22 cellular contexts compared by ENCODE assay signal in the genomic region with DNA sequence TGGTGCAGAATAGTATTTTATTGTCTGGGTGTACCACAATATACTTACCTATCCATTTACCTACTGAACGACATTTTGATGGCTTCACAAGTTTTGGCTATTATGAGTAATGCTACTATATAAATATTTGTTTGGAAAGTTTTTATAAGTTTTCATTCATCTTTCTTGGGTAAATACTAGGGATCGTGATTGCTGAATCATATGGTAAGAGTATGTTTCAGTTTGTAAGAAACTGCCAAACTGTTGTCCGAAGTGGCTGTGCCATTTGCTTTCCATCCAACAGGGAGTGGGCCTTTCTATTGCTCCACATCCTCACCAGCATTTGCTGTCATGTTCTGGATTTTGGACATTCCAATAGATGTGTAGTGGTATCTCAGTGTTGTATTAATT.
DNase-seq lines count a peak whose midpoint lies in the region; ATAC-seq, FAIRE-seq and TF ChIP-seq lines count a peak whose summit lies in the region.
"Had no signal": no experiment of that assay in that cellular context is flagged by ENCODE, and none has a peak within 500 bp of the region (broad histone marks: within the 10 kb centered on the region; RNA-seq: fewer than 3 reads in every experiment).

No MANE protein-coding gene starts in this region.

- no peak overlapping the region for H2AK9ac ChIP-seq in IMR-90 (replicated peaks; ENCODE audit: low read depth, low read length, poor library complexity)

- dilution Hi-C loops in IMR-90 (cut with HindIII; ENCODE audit: low sequenced_read_pairs, unreplicated experiment), result no loop called here

- H3K4me2 ChIP-seq in A549, result peak overlapping the region; percentile 56
- H3K4me2 ChIP-seq in IMR-90 (ENCODE audit: low read depth, low read length), result peak overlapping the region; percentile 66; the same call in 1 of the 2 replicates

- H3K4ac ChIP-seq in IMR-90 (ENCODE audit: low read depth, low read length), result no peak overlapping the region

- H3K9me1 ChIP-seq in IMR-90 (ENCODE audit: insufficient read depth, low read length), result peaks cover 11% of the 10 kb centered on the region; the same call in 1 of the 2 replicates

- in situ Hi-C loops in IMR-90 (cut with MboI; ENCODE audit: low sequenced_read_pairs), result no loop called here

- no peak overlapping the region for H2BK20ac ChIP-seq in IMR-90 (ENCODE audit: low read depth, low read length)

- H2AK5ac ChIP-seq in IMR-90 (ENCODE audit: low read depth, low read length), result no peak overlapping the region

- DNase-seq in A549 (ENCODE audit: low read depth in 1 of 2, low spot score in 1 of 2) (peak in 1 of 2 experiments; percentile 13), IMR-90 (no peak), RWPE2 (ENCODE audit: low spot score) (no peak), KG1 (lab: John Stamatoyannopoulos, UW) (no peak)
- DNase-seq in stimulated activated CD4-positive, alpha-beta T cell treated with anti-CD3 and anti-CD28 coated beads, Interleukin-1b, Interleukin-23, amount 100 ng/mL, for 48 hours, result no peak
- DNase-seq: BE2C; CD4-positive, CD25-positive, alpha-beta regulatory T cell; COR-L47; GF-D8; HFFc6; Kasumi-1; NCI-H1417; NCI-H187; NCI-H345; NCI-H524 treated with DMSO at 0.1 percent for 48 hours; Peyer's patch; Right ventricle myocardium superior had no signal

- no peak overlapping the region for H4K5ac ChIP-seq in IMR-90 (ENCODE audit: low read depth, low read length)

- no peak overlapping the region for H3K18ac ChIP-seq in IMR-90 (ENCODE audit: low read depth, low read length)

- H2AFZ ChIP-seq in IMR-90 (replicated peaks; ENCODE audit: low read length, poor library complexity), result no peak overlapping the region

- intact Hi-C loops in IMR-90 (cut with micrococcal nuclease), result no loop called here

- no peaks in the 10 kb centered on the region for H3K36me3 Mint-ChIP-seq in stimulated activated memory B cell treated with anti-CD40 and anti-IgM and Interleukin-4, amounts not matched to agents 10 μg/mL and 1 μg/mL and 100 μg/mL, for 72 hours

- no peak overlapping the region for H4K91ac ChIP-seq in IMR-90 (ENCODE audit: insufficient read depth, low read depth, low read length)

- peaks cover 49 to 71% of the 10 kb centered on the region in 2 experiments for H3K79me1 ChIP-seq in IMR-90 (ENCODE audit: low read depth in 1 of 2, low read length in 2 of 2)

- no peak overlapping the region for H2BK15ac ChIP-seq in IMR-90 (ENCODE audit: low read depth, low read length)

- no peak for TF ChIP-seq POLR2A in A549 (IDR thresholded peaks at IDR 0.05; ENCODE audit: low read length)
- TF ChIP-seq POLR2A in IMR-90 (IDR thresholded peaks at IDR 0.05; ENCODE audit: low read depth, low read length), result no peak

- H3K4me1 ChIP-seq in A549 (peaks cover 19% of the 10 kb centered on the region), IMR-90 (ENCODE audit: control insufficient read depth, insufficient read depth, low read length) (peaks cover 2% of the 10 kb centered on the region; the same call in 1 of the 2 replicates), RWPE2 (ENCODE audit: insufficient read depth, poor library complexity, severe bottlenecking) (peaks cover 14% of the 10 kb centered on the region), mucosa of rectum (ENCODE audit: control insufficient read depth in 2 of 2, insufficient read depth in 2 of 2, low read length in 2 of 2) (peaks cover 6 to 8% of the 10 kb centered on the region in 2 donors)
- H3K4me1 ChIP-seq: BE2C had no signal

- peaks cover 4% of the 10 kb centered on the region for H3K9me3 Mint-ChIP-seq in stimulated activated memory B cell treated with anti-CD40 and anti-IgM and Interleukin-4, amounts not matched to agents 10 μg/mL and 1 μg/mL and 100 μg/mL, for 72 hours
- H3K9me3 Mint-ChIP-seq: CD4-positive, CD25-positive, alpha-beta regulatory T cell; HFFc6 had no signal

- no TSS peak for BruUV-seq in IMR-90 (replicated peaks; lab: Mats Ljungman, UMichigan)

- 4% methylated on average over 3 of the region's 3 CpGs for WGBS in A549 (ENCODE audit: missing lambda C conversion rate)
- WGBS in IMR-90 (ENCODE audit: extremely low coverage in 2 of 2, insufficient read length in 1 of 2), 2 experiments, result no CpG with 5 or more reads among the region's 3 CpGs

- H2BK120ac ChIP-seq in IMR-90 (ENCODE audit: low read depth, low read length), result no peak overlapping the region

- no peaks in the 10 kb centered on the region; the same call in 1 of the 2 replicates for H3K36me3 ChIP-seq in IMR-90 (ENCODE audit: control insufficient read depth, insufficient read depth, low read length)
- no peaks in the 10 kb centered on the region; the same call in 1 of the 2 replicates for H3K36me3 ChIP-seq in RWPE2 (ENCODE audit: low read depth)
- no peaks in the 10 kb centered on the region for H3K36me3 ChIP-seq in mucosa of rectum (ENCODE audit: control insufficient read depth in 2 of 2, insufficient read depth in 2 of 2, low read length in 2 of 2)
- H3K36me3 ChIP-seq: BE2C, Peyer's patch had no signal

- H3K27ac ChIP-seq in A549, result no peak overlapping the region
- H3K27ac ChIP-seq in IMR-90 (ENCODE audit: insufficient read depth, low read length), result no peak overlapping the region
- no peak overlapping the region for H3K27ac ChIP-seq in RWPE2 (ENCODE audit: poor library complexity, severe bottlenecking)
- H3K27ac ChIP-seq in mucosa of rectum (ENCODE audit: low read depth in 2 of 2, low read length in 2 of 2), result peak overlapping the region; percentile 62 to 72
- H3K27ac ChIP-seq: 22Rv1, SK-N-MC had no signal

- no peak overlapping the region for H3K4me3 Mint-ChIP-seq in stimulated activated memory B cell treated with anti-CD40 and anti-IgM and Interleukin-4, amounts not matched to agents 10 μg/mL and 1 μg/mL and 100 μg/mL, for 72 hours
- H3K4me3 Mint-ChIP-seq: HFFc6 had no signal

- no peak for TF ChIP-seq EP300 in A549 (IDR thresholded peaks at IDR 0.05)

- H3K4me3 ChIP-seq in A549, result no peak overlapping the region
- no peak overlapping the region for H3K4me3 ChIP-seq in IMR-90 (ENCODE audit: insufficient read depth, low read depth, low read length)
- H3K4me3 ChIP-seq in RWPE2 (ENCODE audit: severe bottlenecking), result no peak overlapping the region
- peak overlapping the region; percentile 31 to 58 for H3K4me3 ChIP-seq in mucosa of rectum (ENCODE audit: low read length in 2 of 2)
- H3K4me3 ChIP-seq: Peyer's patch, SK-N-MC had no signal

- H2BK5ac ChIP-seq in IMR-90 (ENCODE audit: low read depth, low read length, poor library complexity, severe bottlenecking), result no peak overlapping the region

- H3K4me1 Mint-ChIP-seq in stimulated activated memory B cell treated with anti-CD40 and anti-IgM and Interleukin-4, amounts not matched to agents 10 μg/mL and 1 μg/mL and 100 μg/mL, for 72 hours, result peaks cover 70% of the 10 kb centered on the region

- no peak overlapping the region for H3K14ac ChIP-seq in IMR-90 (replicated peaks; ENCODE audit: low read depth, low read length)

- TF ChIP-seq CTCF in A549 (IDR thresholded peaks at IDR 0.05) (no peak), IMR-90 (conservative IDR thresholded peaks at IDR 0.05; ENCODE audit: low read depth, low read length) (no peak), RWPE2 (IDR thresholded peaks at IDR 0.05; ENCODE audit: poor library complexity, severe bottlenecking) (no peak)

- TF ChIP-seq RAD21 in A549 (conservative IDR thresholded peaks at IDR 0.05 in 1 of 2, IDR thresholded peaks at IDR 0.05 in 1 of 2), result no peak
- TF ChIP-seq RAD21 in IMR-90 (IDR thresholded peaks at IDR 0.05; ENCODE audit: low read length), result no peak

- 0 out of 2 replicates have a peak overlapping the region, but pooled peaks have one; percentile 59 for H3K23ac ChIP-seq in IMR-90 (ENCODE audit: low read depth, low read length)

- H3K27ac Mint-ChIP-seq in stimulated activated memory B cell treated with anti-CD40 and anti-IgM and Interleukin-4, amounts not matched to agents 10 μg/mL and 1 μg/mL and 100 μg/mL, for 72 hours, result no peak overlapping the region
- H3K27ac Mint-ChIP-seq: CD4-positive, CD25-positive, alpha-beta regulatory T cell; HFFc6 had no signal

- no peaks in the 10 kb centered on the region for H3K27me3 Mint-ChIP-seq in stimulated activated memory B cell treated with anti-CD40 and anti-IgM and Interleukin-4, amounts not matched to agents 10 μg/mL and 1 μg/mL and 100 μg/mL, for 72 hours
- H3K27me3 Mint-ChIP-seq: CD4-positive, CD25-positive, alpha-beta regulatory T cell had no signal

- no peaks in the 10 kb centered on the region for H3K27me3 ChIP-seq in IMR-90 (ENCODE audit: control insufficient read depth, insufficient read depth, low read length)
- no peaks in the 10 kb centered on the region for H3K27me3 ChIP-seq in RWPE2 (ENCODE audit: insufficient read depth, poor library complexity, severe bottlenecking)
- no peaks in the 10 kb centered on the region for H3K27me3 ChIP-seq in mucosa of rectum (ENCODE audit: control insufficient read depth in 2 of 2, insufficient read depth in 2 of 2, low read length in 2 of 2)
- H3K27me3 ChIP-seq: BE2C, Peyer's patch had no signal

- H3K9me3 ChIP-seq in A549 (no peaks in the 10 kb centered on the region), IMR-90 (ENCODE audit: control insufficient read depth, insufficient read depth, low read length) (no peaks in the 10 kb centered on the region), RWPE2 (ENCODE audit: severe bottlenecking) (no peaks in the 10 kb centered on the region), mucosa of rectum (ENCODE audit: control insufficient read depth in 2 of 2, low read length in 2 of 2) (no peaks in the 10 kb centered on the region)
- H3K9me3 ChIP-seq: BE2C, Peyer's patch had no signal

- no peak overlapping the region for H4K8ac ChIP-seq in IMR-90 (ENCODE audit: low read depth in 2 of 2, low read length in 2 of 2)

- no peak for FAIRE-seq in A549 (lab: Jason Lieb, UNC)

- CTCF ChIA-PET in A549 (lab: Yijun Ruan, JAX), result no interaction called here
- CTCF ChIA-PET in IMR-90 (lab: Yijun Ruan, JAX), result interaction anchor here (0.6 kb wide), 1 partner anchor 108 kb away, joined by 3 read pairs; no protein-coding TSS in a partner anchor

- H3K56ac ChIP-seq in IMR-90 (ENCODE audit: extremely low read depth, insufficient read depth, low read length), result no peak overlapping the region

- ATAC-seq in A549 (peak in 1 of 2 experiments; percentile 50; a peak in 3 of 6 replicates), IMR-90 (ENCODE audit: low read depth) (no peak; the same call in 1 of the 2 replicates), RWPE2 (ENCODE audit: low read depth) (peak; percentile 27; the same call in 2 of the 3 replicates), HG03354 (IDR thresholded peaks at IDR 0.05; ENCODE audit: poor library complexity, severe bottlenecking, unreplicated experiment) (no peak)
- no peak for ATAC-seq in stimulated activated memory B cell treated with anti-CD40 and anti-IgM and Interleukin-4, amounts not matched to agents 10 μg/mL and 1 μg/mL and 100 μg/mL, for 72 hours

- no peak overlapping the region for H3K9ac ChIP-seq in IMR-90 (ENCODE audit: low read depth, low read length)
- no peak overlapping the region for H3K9ac ChIP-seq in mucosa of rectum (ENCODE audit: low read depth in 1 of 2, low read length in 2 of 2)

- H4K20me1 ChIP-seq in IMR-90 (ENCODE audit: insufficient read depth, low read length), result peaks cover 63% of the 10 kb centered on the region

- POLR2A ChIA-PET in A549 (lab: Yijun Ruan, JAX), result no interaction called here
- POLR2A ChIA-PET in IMR-90 (lab: Charles Lee; ENCODE audit: unreplicated experiment), result no interaction called here

TF ChIP-seq in IMR-90, 13 proteins besides CTCF, POLR2A, EP300 and RAD21 (continues in another document):
- TF ChIP-seq BHLHE40 (IDR thresholded peaks at IDR 0.05; ENCODE audit: low read depth, low read length) (no peak), MXI1 (IDR thresholded peaks at IDR 0.05; ENCODE audit: borderline replicate concordance, low read depth, low read length) (no peak)

Comparison
In these comparisons a context has a peak if more than half of its experiments do, and no peak if none do; other contexts are left out.
1. H3K27ac ChIP-seq: peak in mucosa of rectum (2 of 2); none in A549 (0 of 2), IMR-90 (single experiment) and RWPE2 (single experiment).
2. H3K4me3 ChIP-seq: peak in mucosa of rectum (2 of 2); none in A549 (single experiment), IMR-90 (single experiment) and RWPE2 (single experiment).